ENCODE assay signal across 9 cellular contexts in the genomic region with DNA sequence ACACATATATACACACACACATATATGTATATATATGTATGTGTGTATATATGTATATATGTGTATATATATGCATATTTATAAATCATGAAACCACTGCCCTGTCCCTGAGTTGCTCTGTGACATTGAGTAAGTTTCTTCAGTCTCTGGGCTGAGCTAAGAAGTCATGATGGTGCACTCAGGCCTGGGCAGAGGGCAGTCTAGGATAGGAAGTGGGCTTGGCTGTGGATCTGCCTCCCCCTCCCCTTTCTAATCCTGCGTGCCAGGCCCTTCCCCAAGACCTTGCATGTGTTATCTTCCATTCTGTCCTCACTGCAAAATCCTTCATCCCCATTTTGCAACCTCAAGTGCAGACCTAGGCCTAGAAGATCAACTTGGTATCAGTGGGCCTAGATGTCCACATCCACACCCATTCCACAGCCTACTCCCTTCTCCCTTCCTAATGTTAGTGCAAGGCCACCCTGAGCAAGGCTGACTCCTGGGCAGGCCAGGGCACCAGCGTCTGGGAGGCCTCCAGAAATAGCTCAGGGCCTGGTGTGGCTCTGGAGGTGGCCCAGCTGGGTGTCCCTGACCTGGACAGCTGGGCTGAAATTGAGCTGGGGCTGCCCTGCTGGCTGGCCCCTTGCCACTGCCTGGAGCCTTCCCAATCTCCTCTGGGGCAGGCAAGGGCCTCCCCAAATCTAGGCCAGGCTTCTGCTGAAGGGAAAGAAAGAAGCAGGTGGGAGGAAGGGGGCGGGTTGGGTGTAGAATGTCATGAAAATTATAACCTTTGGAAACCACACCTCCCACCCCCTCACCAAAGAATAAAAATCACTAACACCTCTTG. TPM values are rescaled to one million over a fixed set of nuclear protein-coding genes. Genes with fewer than 3 reads are reported as not detected.
A peak's percentile ranks its signal among the peaks of the same experiment; 100 is the strongest.
DNase-seq lines count a peak whose midpoint lies in the region; ATAC-seq and TF ChIP-seq lines count a peak whose summit lies in the region.
"Had no signal": no experiment of that assay in that cellular context is flagged by ENCODE, and none has a peak within 500 bp of the region (broad histone marks: within the 10 kb centered on the region; RNA-seq: fewer than 3 reads in every experiment).

No MANE protein-coding gene starts in this region.

- no peaks in the 10 kb centered on the region for H3K36me3 ChIP-seq in right atrium auricular region

- intact Hi-C loops in Right ventricle myocardium inferior (cut with DNase I) = no loop called here
- intact Hi-C loops in activated T-helper 1 cell treated with anti-CD3 and anti-CD28 coated beads, Interleukin-12 subunit alpha, Interleukin-12 subunit beta, Interleukin-2, Interleukin-4 antibody, amounts not matched to agents 30 ng/mL and 10 ng/mL and 1 ng/mL, durations not matched to agents 14 hours and 24 hours and 36 hours (cut with micrococcal nuclease) = loop anchor here (2.0 to 10.0 kb wide), 4 partner anchors 392 to 1819 kb away; partner anchors contain the start of genes NOP56 and RAD21L1

- peaks cover 2% of the 10 kb centered on the region for H3K27me3 Mint-ChIP-seq in activated T-helper 1 cell treated with anti-CD3 and anti-CD28 coated beads, Interleukin-12 subunit alpha, Interleukin-12 subunit beta, Interleukin-2, Interleukin-4 antibody, amounts not matched to agents 30 ng/mL and 10 ng/mL and 1 ng/mL, durations not matched to agents 14 hours and 24 hours and 36 hours (ENCODE audit: insufficient read depth)
- H3K27me3 Mint-ChIP-seq in type B pancreatic cell = peaks cover 12% of the 10 kb centered on the region

- no peak overlapping the region for H3K4me3 ChIP-seq in right atrium auricular region

- H3K27me3 ChIP-seq in right atrium auricular region = no peaks in the 10 kb centered on the region

- peaks cover 19% of the 10 kb centered on the region for H3K36me3 Mint-ChIP-seq in activated T-helper 1 cell treated with anti-CD3 and anti-CD28 coated beads, Interleukin-12 subunit alpha, Interleukin-12 subunit beta, Interleukin-2, Interleukin-4 antibody, amounts not matched to agents 30 ng/mL and 10 ng/mL and 1 ng/mL, durations not matched to agents 14 hours and 24 hours and 36 hours (ENCODE audit: low read depth)
- no peaks in the 10 kb centered on the region for H3K36me3 Mint-ChIP-seq in type B pancreatic cell

- peak overlapping the region in 1 of 2 donors; percentile 15 for H3K27ac ChIP-seq in right atrium auricular region

- peak; percentile 88 for DNase-seq in Right ventricle myocardium inferior (ENCODE audit: missing footprints)
- no peak for DNase-seq in right atrium auricular region (ENCODE audit: low spot score)
- no peak for DNase-seq in activated T-helper 1 cell treated with anti-CD3 and anti-CD28 coated beads, Interleukin-12 subunit alpha, Interleukin-12 subunit beta, Interleukin-2, Interleukin-4 antibody, amounts not matched to agents 30 ng/mL and 10 ng/mL and 1 ng/mL, durations not matched to agents 14 hours and 24 hours and 36 hours (ENCODE audit: low spot score)
- DNase-seq in left lobe of liver (ENCODE audit: low spot score) = peak; percentile 92
- no peak for DNase-seq in type B pancreatic cell (ENCODE audit: extremely low spot score, unreplicated experiment)
- DNase-seq in H4 (ENCODE audit: low spot score) = no peak
- DNase-seq in NCI-H1092 treated with DMSO at 0.1 percent for 48 hours (lab: John Stamatoyannopoulos, UW) = no peak
- no peak for DNase-seq in SW480 (ENCODE audit: low spot score)
- DNase-seq: effector CD8-positive, alpha-beta T cell had no signal

- ATAC-seq in Right ventricle myocardium inferior (peak; percentile 84), left lobe of liver (peak; percentile 81)

- H3K4me1 ChIP-seq in right atrium auricular region = peaks cover 0 to 30% of the 10 kb centered on the region in 2 donors

- no peaks in the 10 kb centered on the region for H3K9me3 Mint-ChIP-seq in activated T-helper 1 cell treated with anti-CD3 and anti-CD28 coated beads, Interleukin-12 subunit alpha, Interleukin-12 subunit beta, Interleukin-2, Interleukin-4 antibody, amounts not matched to agents 30 ng/mL and 10 ng/mL and 1 ng/mL, durations not matched to agents 14 hours and 24 hours and 36 hours
- H3K9me3 Mint-ChIP-seq in type B pancreatic cell = no peaks in the 10 kb centered on the region

- TF ChIP-seq CTCF in right atrium auricular region (IDR thresholded peaks at IDR 0.05) = no peak
- TF ChIP-seq CTCF in type B pancreatic cell (conservative IDR thresholded peaks at IDR 0.05) = no peak

- peaks cover 0 to 6% of the 10 kb centered on the region in 2 donors for H3K9me3 ChIP-seq in right atrium auricular region

- H3K27ac Mint-ChIP-seq in activated T-helper 1 cell treated with anti-CD3 and anti-CD28 coated beads, Interleukin-12 subunit alpha, Interleukin-12 subunit beta, Interleukin-2, Interleukin-4 antibody, amounts not matched to agents 30 ng/mL and 10 ng/mL and 1 ng/mL, durations not matched to agents 14 hours and 24 hours and 36 hours = peak overlapping the region; percentile 82
- no peak overlapping the region for H3K27ac Mint-ChIP-seq in type B pancreatic cell

- H3K4me1 Mint-ChIP-seq in activated T-helper 1 cell treated with anti-CD3 and anti-CD28 coated beads, Interleukin-12 subunit alpha, Interleukin-12 subunit beta, Interleukin-2, Interleukin-4 antibody, amounts not matched to agents 30 ng/mL and 10 ng/mL and 1 ng/mL, durations not matched to agents 14 hours and 24 hours and 36 hours (ENCODE audit: low read depth) = peaks cover 64% of the 10 kb centered on the region
- peaks cover 17% of the 10 kb centered on the region for H3K4me1 Mint-ChIP-seq in type B pancreatic cell (ENCODE audit: unreplicated experiment)

- peak overlapping the region; percentile 77 for H3K4me3 Mint-ChIP-seq in activated T-helper 1 cell treated with anti-CD3 and anti-CD28 coated beads, Interleukin-12 subunit alpha, Interleukin-12 subunit beta, Interleukin-2, Interleukin-4 antibody, amounts not matched to agents 30 ng/mL and 10 ng/mL and 1 ng/mL, durations not matched to agents 14 hours and 24 hours and 36 hours
- peak overlapping the region; percentile 88 for H3K4me3 Mint-ChIP-seq in type B pancreatic cell

RNA-seq across cellular contexts. Expression of gene FAM110A, which starts 1.9 kb away (rescaled TPM):
- 2.6 TPM for total RNA-seq in Right ventricle myocardium inferior
- total RNA-seq in right atrium auricular region = 1 to 10 TPM; 5.7 to 5.8 TPM
- total RNA-seq in activated T-helper 1 cell treated with anti-CD3 and anti-CD28 coated beads, Interleukin-12 subunit alpha, Interleukin-12 subunit beta, Interleukin-2, Interleukin-4 antibody, amounts not matched to agents 30 ng/mL and 10 ng/mL and 1 ng/mL, durations not matched to agents 14 hours and 24 hours and 36 hours = 19.0 and 21.1 TPM in 2 replicates
- total RNA-seq in left lobe of liver = 1.7 TPM
- total RNA-seq in type B pancreatic cell (ENCODE audit: low replicate concordance) = 14.3 and 26.7 TPM in 2 replicates
- 2.3 and 6.7 TPM in 2 replicates for total RNA-seq in H4 (2014; rRNA removed; shearing (Covaris generic))

Comparison
In these comparisons a context has a peak if more than half of its experiments do, and no peak if none do; other contexts are left out.
1. DNase-seq: peak in Right ventricle myocardium inferior (single experiment) and left lobe of liver (single experiment); none in right atrium auricular region (single experiment), activated T-helper 1 cell treated with anti-CD3 and anti-CD28 coated beads, Interleukin-12 subunit alpha, Interleukin-12 subunit beta, Interleukin-2, Interleukin-4 antibody, amounts not matched to agents 30 ng/mL and 10 ng/mL and 1 ng/mL, durations not matched to agents 14 hours and 24 hours and 36 hours (single experiment), type B pancreatic cell (single experiment), H4 (single experiment), NCI-H1092 treated with DMSO at 0.1 percent for 48 hours (single experiment) and SW480 (single experiment).